ENCODE assay signal across 2 cellular contexts in genomic region chr7:124800386-124800785, GRCh38.
TF ChIP-seq lines count a peak whose summit lies in the region.

No MANE protein-coding gene starts in this region.

TF ChIP-seq in IMR-90, 13 proteins besides CTCF, POLR2A, EP300 and RAD21:
- no peak for TF ChIP-seq SMC3 (IDR thresholded peaks at IDR 0.05; ENCODE audit: low read depth, low read length)
- TF ChIP-seq USF2 (IDR thresholded peaks at IDR 0.05; ENCODE audit: low read depth, low read length): no peak
- no peak for TF ChIP-seq MAFK (IDR thresholded peaks at IDR 0.05; ENCODE audit: low read depth, low read length)
- no peak for TF ChIP-seq RFX5 (IDR thresholded peaks at IDR 0.05; ENCODE audit: low read depth, low read length)
- TF ChIP-seq CEBPB (IDR thresholded peaks at IDR 0.05; ENCODE audit: low read depth, low read length): no peak
- TF ChIP-seq BHLHE40 (IDR thresholded peaks at IDR 0.05; ENCODE audit: low read depth, low read length): no peak
- no peak for TF ChIP-seq NFE2L2 (IDR thresholded peaks at IDR 0.05; ENCODE audit: low read depth, low read length)
- no peak for TF ChIP-seq ELK1 (IDR thresholded peaks at IDR 0.05; ENCODE audit: borderline replicate concordance, low read depth, low read length)
- TF ChIP-seq MXI1 (IDR thresholded peaks at IDR 0.05; ENCODE audit: borderline replicate concordance, low read depth, low read length): no peak
- no peak for TF ChIP-seq CHD1 (IDR thresholded peaks at IDR 0.05; ENCODE audit: low read depth, low read length)
- no peak for TF ChIP-seq MAZ (IDR thresholded peaks at IDR 0.05; ENCODE audit: borderline replicate concordance, low read depth, low read length)
- TF ChIP-seq RCOR1 (IDR thresholded peaks at IDR 0.05; ENCODE audit: insufficient replicate concordance, low read length): no peak
- TF ChIP-seq FOS (IDR thresholded peaks at IDR 0.05; ENCODE audit: low read depth, low read length): no peak

TF ChIP-seq in K562, 482 proteins besides CTCF, POLR2A, EP300 and RAD21:
- no peak for TF ChIP-seq PKNOX1 (IDR thresholded peaks at IDR 0.05)
- TF ChIP-seq FOXO4 (CRISPR knock-in tag; IDR thresholded peaks at IDR 0.05): no peak
